Comparison of ENCODE assay signal across 1 cellular context in genomic region chr2:25833566-25833965, GRCh38.
TF ChIP-seq lines count a peak whose summit lies in the region.

No MANE protein-coding gene starts in this region.

TF ChIP-seq in IMR-90, 13 proteins besides CTCF, POLR2A, EP300 and RAD21:
- TF ChIP-seq MAZ (IDR thresholded peaks at IDR 0.05; ENCODE audit: borderline replicate concordance, low read depth, low read length), result no peak
- no peak for TF ChIP-seq SMC3 (IDR thresholded peaks at IDR 0.05; ENCODE audit: low read depth, low read length)
- TF ChIP-seq FOS (IDR thresholded peaks at IDR 0.05; ENCODE audit: low read depth, low read length), result no peak
- TF ChIP-seq CEBPB (IDR thresholded peaks at IDR 0.05; ENCODE audit: low read depth, low read length), result no peak
- TF ChIP-seq RCOR1 (IDR thresholded peaks at IDR 0.05; ENCODE audit: insufficient replicate concordance, low read length), result no peak
TF ChIP-seq in IMR-90: peak in this region for 0.
